ENCODE assay signal across 17 cellular contexts in the genomic region with DNA sequence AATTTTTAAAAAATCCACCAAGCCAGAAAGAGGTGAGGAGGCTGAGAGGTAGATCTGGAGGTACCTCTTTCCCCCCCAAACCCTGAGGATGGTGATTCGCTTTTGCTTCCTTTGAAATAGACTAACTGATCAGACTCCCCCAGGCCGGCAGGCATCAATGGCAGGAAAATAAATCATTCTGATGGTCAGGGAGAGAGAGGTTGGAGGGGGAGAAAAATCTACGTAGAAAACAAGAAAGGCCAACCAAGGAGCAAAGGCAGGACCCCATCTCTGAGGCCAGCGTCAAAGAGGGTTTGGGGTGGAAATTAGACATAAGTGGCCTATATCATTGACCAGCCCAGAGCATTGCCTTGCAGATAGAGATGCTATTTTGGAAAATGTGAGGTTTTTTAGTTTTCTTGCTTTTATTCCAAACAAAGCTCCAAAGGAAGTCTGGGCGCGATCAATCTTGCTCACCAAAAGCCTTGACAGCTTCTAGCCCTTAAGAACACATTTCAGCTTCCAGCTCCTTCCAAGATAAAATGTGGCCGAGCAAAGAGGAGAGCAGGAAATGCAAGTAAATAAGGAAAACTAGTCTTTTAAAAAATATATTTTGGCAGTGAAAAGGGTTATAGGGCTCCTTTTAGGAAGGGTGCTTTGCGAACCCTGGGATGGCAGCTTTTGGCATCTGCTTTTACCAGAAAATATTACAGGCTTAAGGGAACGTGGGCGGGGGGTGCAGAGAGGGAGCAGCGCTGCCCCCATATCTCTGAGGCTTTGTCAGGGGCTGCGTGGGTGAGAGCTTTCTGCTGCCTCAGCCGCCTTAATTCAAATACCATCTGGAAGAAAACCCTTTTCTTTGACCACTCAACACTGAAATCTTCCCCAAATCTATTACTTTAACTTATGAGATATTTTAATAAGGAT. TPM values are rescaled to one million over a fixed set of nuclear protein-coding genes. Genes with fewer than 3 reads are reported as not detected.
DNase-seq lines count a peak whose midpoint lies in the region; ATAC-seq, FAIRE-seq and TF ChIP-seq lines count a peak whose summit lies in the region.
"Had no signal": no experiment of that assay in that cellular context is flagged by ENCODE, and none has a peak within 500 bp of the region (broad histone marks: within the 10 kb centered on the region; RNA-seq: fewer than 3 reads in every experiment).

No MANE protein-coding gene starts in this region.

- TF ChIP-seq CTCF in liver (IDR thresholded peaks at IDR 0.05; ENCODE audit: low read depth, low read length, missing input control) (no peak), HepG2 (CRISPR knock-in tag; IDR thresholded peaks at IDR 0.05) (no peak), gastroesophageal sphincter (IDR thresholded peaks at IDR 0.05) (no peak), parathyroid adenoma (IDR thresholded peaks at IDR 0.05) (no peak)

- no peak overlapping the region for H2AFZ ChIP-seq in HepG2 (ENCODE audit: low read length)
- H2AFZ ChIP-seq in parathyroid adenoma = no peak overlapping the region
- H2AFZ ChIP-seq: PC-9 had no signal

- H3K27me3 Mint-ChIP-seq in activated CD4-positive, alpha-beta memory T cell treated with anti-CD3 and anti-CD28 coated beads, Interleukin-2, amount 10 ng/mL, durations not matched to agents 7 days and 5 days = peaks cover 49% of the 10 kb centered on the region

- BruUV-seq in HepG2 (replicated peaks; lab: Mats Ljungman, UMichigan) = no TSS peak

- no peaks in the 10 kb centered on the region for H3K9me3 ChIP-seq in liver (ENCODE audit: control insufficient read depth in 4 of 4, low read length in 3 of 4)
- no peaks in the 10 kb centered on the region for H3K9me3 ChIP-seq in HepG2 (ENCODE audit: low read length)
- H3K9me3 ChIP-seq in gastroesophageal sphincter = no peaks in the 10 kb centered on the region
- no peaks in the 10 kb centered on the region for H3K9me3 ChIP-seq in parathyroid adenoma (ENCODE audit: control insufficient read depth, low read length)

- DNase-seq in HepG2 (ENCODE audit: low spot score) (no peak), GDM1 (lab: John Stamatoyannopoulos, UW) (no peak)
- DNase-seq in activated CD4-positive, alpha-beta memory T cell treated with anti-CD3 and anti-CD28 coated beads, Interleukin-2, amount 10 ng/mL, durations not matched to agents 7 days and 5 days = no peak
- DNase-seq in activated naive CD4-positive, alpha-beta T cell (lab: John Stamatoyannopoulos, UW) = no peak
- DNase-seq: activated CD8-positive, alpha-beta memory T cell treated with anti-CD3 and anti-CD28 coated beads, Interleukin-2, amount 50 U/mL, for 4 hours; anterior cingulate cortex; NCI-H1048; PC-9 had no signal

- no peak for TF ChIP-seq POLR2A in HepG2 (IDR thresholded peaks at IDR 0.05; ENCODE audit: insufficient read depth in 1 of 2, low read depth in 2 of 2, low read length in 2 of 2)
- no peak for TF ChIP-seq POLR2A in gastroesophageal sphincter (IDR thresholded peaks at IDR 0.05)

- H3K27me3 ChIP-seq in liver (ENCODE audit: control insufficient read depth in 4 of 4, insufficient read depth in 4 of 4, low read length in 3 of 4) = peaks cover 0 to 21% (median 8%) of the 10 kb centered on the region in 4 donors
- no peaks in the 10 kb centered on the region for H3K27me3 ChIP-seq in HepG2 (ENCODE audit: control insufficient read depth in 1 of 2, insufficient read depth in 2 of 2, low read length in 2 of 2)
- H3K27me3 ChIP-seq in gastroesophageal sphincter = no peaks in the 10 kb centered on the region
- no peaks in the 10 kb centered on the region for H3K27me3 ChIP-seq in parathyroid adenoma (ENCODE audit: control insufficient read depth, insufficient read depth, low read length)

- intact Hi-C loops in HepG2 (cut with micrococcal nuclease; ENCODE audit: unreplicated experiment) = no loop called here

- H3K27ac Mint-ChIP-seq in activated CD4-positive, alpha-beta memory T cell treated with anti-CD3 and anti-CD28 coated beads, Interleukin-2, amount 10 ng/mL, durations not matched to agents 7 days and 5 days = no peak overlapping the region
- H3K27ac Mint-ChIP-seq: stimulated activated naive CD8-positive, alpha-beta T cell treated with anti-CD3 and anti-CD28 coated beads, Interleukin-15, Interleukin-2, amounts not matched to agents 100 ng/mL and 50 ng/mL, for 24 hours; WTC11 had no signal

- TF ChIP-seq RAD21 in liver (IDR thresholded peaks at IDR 0.05) = no peak
- TF ChIP-seq RAD21 in HepG2 (CRISPR knock-in tag; IDR thresholded peaks at IDR 0.05) = no peak

- H3K4me2 ChIP-seq in HepG2 (ENCODE audit: low read depth, low read length) = no peak overlapping the region
- H3K4me2 ChIP-seq in parathyroid adenoma (ENCODE audit: low read length) = peak overlapping the region; percentile 86
- H3K4me2 ChIP-seq: PC-9 had no signal

- H3K9ac ChIP-seq in liver (ENCODE audit: low read depth in 1 of 2, low read length in 2 of 2) (no peak overlapping the region), HepG2 (ENCODE audit: insufficient read depth, low read depth, low read length) (no peak overlapping the region), parathyroid adenoma (no peak overlapping the region)

- no peaks in the 10 kb centered on the region for H4K20me1 ChIP-seq in HepG2 (ENCODE audit: insufficient read depth, low read length)

- H3K4me1 ChIP-seq in liver (ENCODE audit: control insufficient read depth in 4 of 4, insufficient read depth in 4 of 4, low read length in 3 of 4) (peaks cover 0 to 7% (median 0%) of the 10 kb centered on the region in 4 donors), HepG2 (ENCODE audit: insufficient read depth, low read length) (no peaks in the 10 kb centered on the region), gastroesophageal sphincter (peaks cover 0 to 67% (median 10%) of the 10 kb centered on the region in 3 donors), parathyroid adenoma (no peaks in the 10 kb centered on the region)

- CTCF ChIA-PET in HepG2 (lab: Yijun Ruan, JAX; ENCODE audit: low intra/inter-chr PET ratio, low total read pairs) = no interaction called here
- CTCF ChIA-PET in activated CD4-positive, alpha-beta memory T cell treated with anti-CD3 and anti-CD28 coated beads, Interleukin-2, amount 10 ng/mL, durations not matched to agents 7 days and 5 days (lab: Charles Lee) = interaction anchor here (1.4 kb wide), 1 partner anchor 8 kb away, joined by 3 read pairs; a partner anchor contains a TSS

- 25% methylated on average over 13 of the region's 13 CpGs for WGBS in liver
- 95% methylated on average over 13 of the region's 13 CpGs for WGBS in HepG2 (ENCODE audit: low lambda C conversion rate)
- 6 to 21% methylated on average over 11 to 13 of the region's 13 CpGs for WGBS in gastroesophageal sphincter (ENCODE audit: low coverage in 1 of 2), 2 donors

- TF ChIP-seq EP300 in HepG2 (IDR thresholded peaks at IDR 0.05; ENCODE audit: low read depth in 2 of 2, low read length in 2 of 2) = no peak
- no peak for TF ChIP-seq EP300 in HepG2 (CRISPR knock-in tag; IDR thresholded peaks at IDR 0.05; ENCODE audit: borderline replicate concordance)
- TF ChIP-seq EP300 in gastroesophageal sphincter (IDR thresholded peaks at IDR 0.05) = no peak

- H3K9me3 Mint-ChIP-seq in activated CD4-positive, alpha-beta memory T cell treated with anti-CD3 and anti-CD28 coated beads, Interleukin-2, amount 10 ng/mL, durations not matched to agents 7 days and 5 days = no peaks in the 10 kb centered on the region
- H3K9me3 Mint-ChIP-seq: stimulated activated naive CD8-positive, alpha-beta T cell treated with anti-CD3 and anti-CD28 coated beads, Interleukin-15, Interleukin-2, amounts not matched to agents 100 ng/mL and 50 ng/mL, for 24 hours; WTC11 had no signal

- H3K79me2 ChIP-seq in HepG2 (ENCODE audit: insufficient read depth, low read length) (no peaks in the 10 kb centered on the region), parathyroid adenoma (no peaks in the 10 kb centered on the region)

- no peak for FAIRE-seq in HepG2 (lab: Jason Lieb, UNC)
- FAIRE-seq: A204.1, HTR-8/SVneo had no signal

- H3K27ac ChIP-seq in liver (ENCODE audit: low read depth in 1 of 2, low read length in 2 of 2) = peak overlapping the region; percentile 41 to 48
- H3K27ac ChIP-seq in HepG2 (ENCODE audit: extremely low read length, insufficient read depth, low read length) = no peak overlapping the region
- H3K27ac ChIP-seq in gastroesophageal sphincter = peak overlapping the region; percentile 94 to 99 (median 98)
- peak overlapping the region; percentile 53 for H3K27ac ChIP-seq in parathyroid adenoma
- H3K27ac ChIP-seq: PC-9 had no signal

- no peaks in the 10 kb centered on the region for H3K36me3 ChIP-seq in liver (ENCODE audit: control insufficient read depth in 4 of 4, insufficient read depth in 3 of 4, low read depth in 1 of 4, low read length in 3 of 4)
- H3K36me3 ChIP-seq in HepG2 (replicated peaks in 1 of 2; ENCODE audit: control insufficient read depth in 1 of 2, insufficient read depth in 2 of 2, low read length in 2 of 2) = 0 out of 5 replicates have a peak, but pooled peaks cover 0 to 4% of the 10 kb centered on the region in 2 experiments
- no peaks in the 10 kb centered on the region for H3K36me3 ChIP-seq in gastroesophageal sphincter
- H3K36me3 ChIP-seq in parathyroid adenoma (ENCODE audit: control insufficient read depth, insufficient read depth, low read length) = no peaks in the 10 kb centered on the region

- peaks cover 8% of the 10 kb centered on the region for H3K36me3 Mint-ChIP-seq in activated CD4-positive, alpha-beta memory T cell treated with anti-CD3 and anti-CD28 coated beads, Interleukin-2, amount 10 ng/mL, durations not matched to agents 7 days and 5 days (ENCODE audit: low read depth)
- H3K36me3 Mint-ChIP-seq: WTC11 had no signal

- peaks cover 6% of the 10 kb centered on the region for H3K4me1 Mint-ChIP-seq in activated CD4-positive, alpha-beta memory T cell treated with anti-CD3 and anti-CD28 coated beads, Interleukin-2, amount 10 ng/mL, durations not matched to agents 7 days and 5 days

- H3K4me3 ChIP-seq in liver (ENCODE audit: low read depth in 1 of 3, low read length in 3 of 3) (no peak overlapping the region), HepG2 (replicated peaks in 1 of 3; ENCODE audit: insufficient read depth in 1 of 3, low read depth in 2 of 3, low read length in 3 of 3) (no peak overlapping the region), gastroesophageal sphincter (peak overlapping the region; percentile 48 to 96), parathyroid adenoma (ENCODE audit: low read depth, low read length) (peak overlapping the region; percentile 97)
- H3K4me3 ChIP-seq: PC-9 had no signal

- no peak overlapping the region for H3K4me3 Mint-ChIP-seq in activated CD4-positive, alpha-beta memory T cell treated with anti-CD3 and anti-CD28 coated beads, Interleukin-2, amount 10 ng/mL, durations not matched to agents 7 days and 5 days
- H3K4me3 Mint-ChIP-seq: WTC11 had no signal

- ATAC-seq in HepG2 = no peak
- ATAC-seq in gastroesophageal sphincter = no peak
- ATAC-seq in GM19395 (IDR thresholded peaks at IDR 0.05; ENCODE audit: unreplicated experiment) = no peak
- ATAC-seq: WTC11 had no signal

- POLR2A ChIA-PET in HepG2 (lab: Yijun Ruan, JAX) = interaction anchor here (1.7 kb wide), 1 partner anchor 16 kb away, joined by 4 read pairs; no protein-coding TSS in a partner anchor
- POLR2A ChIA-PET in activated CD4-positive, alpha-beta memory T cell treated with anti-CD3 and anti-CD28 coated beads, Interleukin-2, amount 10 ng/mL, durations not matched to agents 7 days and 5 days (lab: Charles Lee) = no interaction called here

- in situ Hi-C loops in HepG2 (cut with HindIII; ENCODE audit: extremely low pct_ligation_motif_present, low pct_unique_long_range_greater_than_20kb) = no loop called here

RNA-seq across cellular contexts. Expression of a gene that starts 2.0 kb away (rescaled TPM):
- total RNA-seq in liver (under 1 TPM; 0.05 to 0.08 TPM), HepG2 (2016; rRNA removed; fragmentation: Illumina TruSeq; extraction: Trizol) (0.22 TPM in 1 of 2 replicates, not detected in the other), gastroesophageal sphincter (1 to 10 TPM; 3.1 to 7.0 (median 5.0) TPM)
- polyA plus RNA-seq in liver (under 1 TPM; 0.08 to 0.13 TPM), HepG2 (2011; rRNA removed) (0.20 and 0.29 TPM in 2 replicates)
- 0.10 and 0.35 TPM in 2 replicates for total RNA-seq in HepG2 (2016; cell fraction: cytosol; rRNA removed; fragmentation: Illumina TruSeq; extraction: Trizol; ENCODE audit: low read depth)
- total RNA-seq in HepG2 (2016; cell fraction: insoluble cytoplasmic fraction; rRNA removed; fragmentation: Illumina TruSeq; extraction: Trizol) = 0.15 TPM in 1 of 2 replicates, not detected in the other
- total RNA-seq in HepG2 (2016; cell fraction: membrane; rRNA removed; fragmentation: Illumina TruSeq; extraction: Trizol) = 0.09 and 0.17 TPM in 2 replicates
- 0.63 and 1.3 TPM in 2 replicates for total RNA-seq in HepG2 (2016; cell fraction: nucleus; rRNA removed; fragmentation: Illumina TruSeq; extraction: Trizol)
- 0.03 and 0.08 TPM in 2 replicates for polyA plus RNA-seq in HepG2 (2011; cell fraction: cytosol; rRNA removed)
- polyA plus RNA-seq in HepG2 (2011; cell fraction: nucleus; rRNA removed) = 1.1 and 1.3 TPM in 2 replicates
- polyA plus RNA-seq in HepG2 (2012) = 0.21 and 0.27 TPM in 2 replicates
- polyA plus RNA-seq in HepG2 (2016; cell fraction: cytosol; fragmentation: Illumina TruSeq; extraction: Trizol; ENCODE audit: low read depth) = 0.12 and 0.16 TPM in 2 replicates
- polyA plus RNA-seq in HepG2 (2016; cell fraction: insoluble cytoplasmic fraction; fragmentation: Illumina TruSeq; extraction: Trizol; ENCODE audit: low read depth) = 0.15 and 0.48 TPM in 2 replicates
- 0.23 and 0.26 TPM in 2 replicates for polyA plus RNA-seq in HepG2 (2016; cell fraction: membrane; fragmentation: Illumina TruSeq; extraction: Trizol; ENCODE audit: low read depth)
- 2.9 and 3.3 TPM in 2 replicates for polyA plus RNA-seq in HepG2 (2016; cell fraction: nucleus; fragmentation: Illumina TruSeq; extraction: Trizol; ENCODE audit: insufficient read depth, low read depth)
- polyA minus RNA-seq in HepG2 (2011; rRNA and poly(A)+ RNA removed; ENCODE audit: low replicate concordance) = 0.24 TPM in 1 of 2 replicates, not detected in the other
- not detected in 2 replicates for polyA minus RNA-seq in HepG2 (2011; cell fraction: cytosol; rRNA and poly(A)+ RNA removed)
- polyA minus RNA-seq in HepG2 (2011; cell fraction: nucleus; rRNA and poly(A)+ RNA removed) = 1.5 and 1.9 TPM in 2 replicates
- not detected for total RNA-seq in activated CD4-positive, alpha-beta memory T cell treated with anti-CD3 and anti-CD28 coated beads, Interleukin-2, amount 10 ng/mL, durations not matched to agents 7 days and 5 days
- total RNA-seq: WTC11 had no signal

RNA-seq across cellular contexts. Expression of a gene that starts 8.7 kb away (rescaled TPM):
- under 1 TPM; 0.08 to 0.28 TPM for total RNA-seq in liver
- polyA plus RNA-seq in liver = under 1 TPM; 0.17 to 0.25 TPM
- 0.20 TPM in 1 of 2 replicates, not detected in the other for total RNA-seq in HepG2 (2016; rRNA removed; fragmentation: Illumina TruSeq; extraction: Trizol)
- not detected in 2 replicates for total RNA-seq in HepG2 (2016; cell fraction: cytosol; rRNA removed; fragmentation: Illumina TruSeq; extraction: Trizol; ENCODE audit: low read depth)
- total RNA-seq in HepG2 (2016; cell fraction: insoluble cytoplasmic fraction; rRNA removed; fragmentation: Illumina TruSeq; extraction: Trizol) = 0.11 TPM in 1 of 2 replicates, not detected in the other
- total RNA-seq in HepG2 (2016; cell fraction: membrane; rRNA removed; fragmentation: Illumina TruSeq; extraction: Trizol) = 0.14 and 0.15 TPM in 2 replicates
- not detected in 2 replicates for total RNA-seq in HepG2 (2016; cell fraction: nucleus; rRNA removed; fragmentation: Illumina TruSeq; extraction: Trizol)
- 0.18 and 0.31 TPM in 2 replicates for polyA plus RNA-seq in HepG2 (2011; rRNA removed)
- 0.09 and 0.13 TPM in 2 replicates for polyA plus RNA-seq in HepG2 (2011; cell fraction: cytosol; rRNA removed)
- 0.71 and 0.92 TPM in 2 replicates for polyA plus RNA-seq in HepG2 (2011; cell fraction: nucleus; rRNA removed)
- polyA plus RNA-seq in HepG2 (2012) = 0.11 and 0.30 TPM in 2 replicates
- 0.11 TPM in 1 of 2 replicates, not detected in the other for polyA plus RNA-seq in HepG2 (2016; cell fraction: cytosol; fragmentation: Illumina TruSeq; extraction: Trizol; ENCODE audit: low read depth)
- 0.42 and 0.43 TPM in 2 replicates for polyA plus RNA-seq in HepG2 (2016; cell fraction: insoluble cytoplasmic fraction; fragmentation: Illumina TruSeq; extraction: Trizol; ENCODE audit: low read depth)
- 0.31 and 0.33 TPM in 2 replicates for polyA plus RNA-seq in HepG2 (2016; cell fraction: membrane; fragmentation: Illumina TruSeq; extraction: Trizol; ENCODE audit: low read depth)
- 1.0 and 1.4 TPM in 2 replicates for polyA plus RNA-seq in HepG2 (2016; cell fraction: nucleus; fragmentation: Illumina TruSeq; extraction: Trizol; ENCODE audit: insufficient read depth, low read depth)
- 0.05 and 0.10 TPM in 2 replicates for polyA minus RNA-seq in HepG2 (2011; rRNA and poly(A)+ RNA removed; ENCODE audit: low replicate concordance)
- polyA minus RNA-seq in HepG2 (2011; cell fraction: cytosol; rRNA and poly(A)+ RNA removed) = not detected in 2 replicates
- 0.25 and 0.52 TPM in 2 replicates for polyA minus RNA-seq in HepG2 (2011; cell fraction: nucleus; rRNA and poly(A)+ RNA removed)
- total RNA-seq in gastroesophageal sphincter = 1 to 10 TPM in 1 of 4 donors, under 1 TPM in 2, not detected in 1; 0.23 to 2.3 (median 0.27) TPM
- under 1 TPM; 0.70 to 0.86 TPM for total RNA-seq in activated CD4-positive, alpha-beta memory T cell treated with anti-CD3 and anti-CD28 coated beads, Interleukin-2, amount 10 ng/mL, durations not matched to agents 7 days and 5 days
- total RNA-seq: WTC11 had no signal

RNA-seq across cellular contexts. Expression of a gene that starts 26.1 kb away (rescaled TPM):
- total RNA-seq in liver (under 1 TPM; 0.17 to 0.28 TPM), HepG2 (2016; rRNA removed; fragmentation: Illumina TruSeq; extraction: Trizol) (1.8 and 2.4 TPM in 2 replicates), gastroesophageal sphincter (10 to 100 TPM in 3 of 4 donors, 1 to 10 TPM in 1; 8.6 to 20.2 (median 15.3) TPM)
- polyA plus RNA-seq in liver (1 to 10 TPM in 1 of 2 donors, under 1 TPM in 1; 0.32 to 1.1 TPM), HepG2 (2011; rRNA removed) (4.3 and 5.4 TPM in 2 replicates)
- total RNA-seq in HepG2 (2016; cell fraction: cytosol; rRNA removed; fragmentation: Illumina TruSeq; extraction: Trizol; ENCODE audit: low read depth) = 2.0 and 2.2 TPM in 2 replicates
- 1.0 and 2.0 TPM in 2 replicates for total RNA-seq in HepG2 (2016; cell fraction: insoluble cytoplasmic fraction; rRNA removed; fragmentation: Illumina TruSeq; extraction: Trizol)
- 2.9 and 3.2 TPM in 2 replicates for total RNA-seq in HepG2 (2016; cell fraction: membrane; rRNA removed; fragmentation: Illumina TruSeq; extraction: Trizol)
- 0.53 and 1.8 TPM in 2 replicates for total RNA-seq in HepG2 (2016; cell fraction: nucleus; rRNA removed; fragmentation: Illumina TruSeq; extraction: Trizol)
- 4.7 and 6.2 TPM in 2 replicates for polyA plus RNA-seq in HepG2 (2011; cell fraction: cytosol; rRNA removed)
- 5.3 and 5.5 TPM in 2 replicates for polyA plus RNA-seq in HepG2 (2011; cell fraction: nucleus; rRNA removed)
- polyA plus RNA-seq in HepG2 (2012) = 5.2 and 7.3 TPM in 2 replicates
- polyA plus RNA-seq in HepG2 (2016; cell fraction: cytosol; fragmentation: Illumina TruSeq; extraction: Trizol; ENCODE audit: low read depth) = 7.9 and 8.8 TPM in 2 replicates
- 7.2 and 9.1 TPM in 2 replicates for polyA plus RNA-seq in HepG2 (2016; cell fraction: insoluble cytoplasmic fraction; fragmentation: Illumina TruSeq; extraction: Trizol; ENCODE audit: low read depth)
- polyA plus RNA-seq in HepG2 (2016; cell fraction: membrane; fragmentation: Illumina TruSeq; extraction: Trizol; ENCODE audit: low read depth) = 10.6 and 13.1 TPM in 2 replicates
- polyA plus RNA-seq in HepG2 (2016; cell fraction: nucleus; fragmentation: Illumina TruSeq; extraction: Trizol; ENCODE audit: insufficient read depth, low read depth) = 9.4 and 10.8 TPM in 2 replicates
- 0.56 and 2.4 TPM in 2 replicates for polyA minus RNA-seq in HepG2 (2011; rRNA and poly(A)+ RNA removed; ENCODE audit: low replicate concordance)
- polyA minus RNA-seq in HepG2 (2011; cell fraction: cytosol; rRNA and poly(A)+ RNA removed) = 1.7 and 2.3 TPM in 2 replicates
- 1.4 and 2.7 TPM in 2 replicates for polyA minus RNA-seq in HepG2 (2011; cell fraction: nucleus; rRNA and poly(A)+ RNA removed)
- under 1 TPM in 1 of 2 experiments, not detected in 1; 0.15 TPM for total RNA-seq in activated CD4-positive, alpha-beta memory T cell treated with anti-CD3 and anti-CD28 coated beads, Interleukin-2, amount 10 ng/mL, durations not matched to agents 7 days and 5 days
- total RNA-seq: mononuclear cell, PC-9, WTC11 had no signal

RNA-seq across cellular contexts. Expression of a gene that starts 39.0 kb away (rescaled TPM):
- total RNA-seq in liver (1 to 10 TPM in 1 of 2 donors, under 1 TPM in 1; 0.42 to 2.1 TPM), HepG2 (2016; rRNA removed; fragmentation: Illumina TruSeq; extraction: Trizol) (3.2 and 3.9 TPM in 2 replicates), gastroesophageal sphincter (10 to 100 TPM; 11.0 to 34.6 (median 29.3) TPM)
- polyA plus RNA-seq in liver (under 1 TPM; 0.40 to 0.90 TPM), HepG2 (2011; rRNA removed) (3.6 and 4.0 TPM in 2 replicates)
- total RNA-seq in HepG2 (2016; cell fraction: cytosol; rRNA removed; fragmentation: Illumina TruSeq; extraction: Trizol; ENCODE audit: low read depth) = 0.71 and 0.97 TPM in 2 replicates
- total RNA-seq in HepG2 (2016; cell fraction: insoluble cytoplasmic fraction; rRNA removed; fragmentation: Illumina TruSeq; extraction: Trizol) = 3.0 TPM in 2 replicates
- total RNA-seq in HepG2 (2016; cell fraction: membrane; rRNA removed; fragmentation: Illumina TruSeq; extraction: Trizol) = 2.1 and 3.2 TPM in 2 replicates
- total RNA-seq in HepG2 (2016; cell fraction: nucleus; rRNA removed; fragmentation: Illumina TruSeq; extraction: Trizol) = 2.1 and 4.1 TPM in 2 replicates
- polyA plus RNA-seq in HepG2 (2011; cell fraction: cytosol; rRNA removed) = 2.0 TPM in 2 replicates
- 4.0 and 4.1 TPM in 2 replicates for polyA plus RNA-seq in HepG2 (2011; cell fraction: nucleus; rRNA removed)
- polyA plus RNA-seq in HepG2 (2012) = 2.3 TPM in 2 replicates
- 0.70 and 1.1 TPM in 2 replicates for polyA plus RNA-seq in HepG2 (2016; cell fraction: cytosol; fragmentation: Illumina TruSeq; extraction: Trizol; ENCODE audit: low read depth)
- polyA plus RNA-seq in HepG2 (2016; cell fraction: insoluble cytoplasmic fraction; fragmentation: Illumina TruSeq; extraction: Trizol; ENCODE audit: low read depth) = 4.1 and 4.3 TPM in 2 replicates
- 2.2 and 2.8 TPM in 2 replicates for polyA plus RNA-seq in HepG2 (2016; cell fraction: membrane; fragmentation: Illumina TruSeq; extraction: Trizol; ENCODE audit: low read depth)
- polyA plus RNA-seq in HepG2 (2016; cell fraction: nucleus; fragmentation: Illumina TruSeq; extraction: Trizol; ENCODE audit: insufficient read depth, low read depth) = 6.4 and 8.6 TPM in 2 replicates
- polyA minus RNA-seq in HepG2 (2011; rRNA and poly(A)+ RNA removed; ENCODE audit: low replicate concordance) = 0.98 and 2.8 TPM in 2 replicates
- polyA minus RNA-seq in HepG2 (2011; cell fraction: cytosol; rRNA and poly(A)+ RNA removed) = 1.1 and 2.2 TPM in 2 replicates
- polyA minus RNA-seq in HepG2 (2011; cell fraction: nucleus; rRNA and poly(A)+ RNA removed) = 2.7 and 3.4 TPM in 2 replicates
- total RNA-seq in activated CD4-positive, alpha-beta memory T cell treated with anti-CD3 and anti-CD28 coated beads, Interleukin-2, amount 10 ng/mL, durations not matched to agents 7 days and 5 days = not detected
- total RNA-seq: WTC11 had no signal

RNA-seq across cellular contexts. Expression of a gene that starts 43.1 kb away (rescaled TPM):
- total RNA-seq in liver (under 1 TPM in 1 of 2 donors, not detected in 1; 0.23 TPM), HepG2 (2016; rRNA removed; fragmentation: Illumina TruSeq; extraction: Trizol) (0.95 and 1.3 TPM in 2 replicates), gastroesophageal sphincter (10 to 100 TPM in 1 of 4 donors, under 1 TPM in 1, not detected in 2; 0.46 to 12.7 TPM)
- polyA plus RNA-seq in liver (not detected), HepG2 (2011; rRNA removed) (0.68 and 1.5 TPM in 2 replicates)
- 0.71 TPM in 1 of 2 replicates, not detected in the other for total RNA-seq in HepG2 (2016; cell fraction: cytosol; rRNA removed; fragmentation: Illumina TruSeq; extraction: Trizol; ENCODE audit: low read depth)
- total RNA-seq in HepG2 (2016; cell fraction: insoluble cytoplasmic fraction; rRNA removed; fragmentation: Illumina TruSeq; extraction: Trizol) = 0.79 and 1.2 TPM in 2 replicates
- 0.41 and 0.65 TPM in 2 replicates for total RNA-seq in HepG2 (2016; cell fraction: membrane; rRNA removed; fragmentation: Illumina TruSeq; extraction: Trizol)
- total RNA-seq in HepG2 (2016; cell fraction: nucleus; rRNA removed; fragmentation: Illumina TruSeq; extraction: Trizol) = 1.1 and 3.7 TPM in 2 replicates
- 0.38 and 0.74 TPM in 2 replicates for polyA plus RNA-seq in HepG2 (2011; cell fraction: cytosol; rRNA removed)
- polyA plus RNA-seq in HepG2 (2011; cell fraction: nucleus; rRNA removed) = 4.3 and 4.7 TPM in 2 replicates
- polyA plus RNA-seq in HepG2 (2012) = 0.47 and 0.68 TPM in 2 replicates
- 0.18 TPM in 1 of 2 replicates, not detected in the other for polyA plus RNA-seq in HepG2 (2016; cell fraction: cytosol; fragmentation: Illumina TruSeq; extraction: Trizol; ENCODE audit: low read depth)
- 0.94 and 0.99 TPM in 2 replicates for polyA plus RNA-seq in HepG2 (2016; cell fraction: insoluble cytoplasmic fraction; fragmentation: Illumina TruSeq; extraction: Trizol; ENCODE audit: low read depth)
- 0.22 TPM in 1 of 2 replicates, not detected in the other for polyA plus RNA-seq in HepG2 (2016; cell fraction: membrane; fragmentation: Illumina TruSeq; extraction: Trizol; ENCODE audit: low read depth)
- polyA plus RNA-seq in HepG2 (2016; cell fraction: nucleus; fragmentation: Illumina TruSeq; extraction: Trizol; ENCODE audit: insufficient read depth, low read depth) = 3.5 and 4.1 TPM in 2 replicates
- 1.2 and 2.5 TPM in 2 replicates for polyA minus RNA-seq in HepG2 (2011; rRNA and poly(A)+ RNA removed; ENCODE audit: low replicate concordance)
- polyA minus RNA-seq in HepG2 (2011; cell fraction: cytosol; rRNA and poly(A)+ RNA removed) = 0.79 TPM in 1 of 2 replicates, not detected in the other
- 2.1 and 3.0 TPM in 2 replicates for polyA minus RNA-seq in HepG2 (2011; cell fraction: nucleus; rRNA and poly(A)+ RNA removed)
- total RNA-seq in activated CD4-positive, alpha-beta memory T cell treated with anti-CD3 and anti-CD28 coated beads, Interleukin-2, amount 10 ng/mL, durations not matched to agents 7 days and 5 days = not detected
- total RNA-seq: mononuclear cell, WTC11 had no signal

Comparison
In these comparisons a context has a peak if more than half of its experiments do, and no peak if none do; other contexts are left out.
1. H3K4me3 ChIP-seq: peak in gastroesophageal sphincter (2 of 2) and parathyroid adenoma (single experiment); none in liver (0 of 3) and HepG2 (0 of 3).